ENCODE assay signal across 2 cellular contexts in the genomic region with DNA sequence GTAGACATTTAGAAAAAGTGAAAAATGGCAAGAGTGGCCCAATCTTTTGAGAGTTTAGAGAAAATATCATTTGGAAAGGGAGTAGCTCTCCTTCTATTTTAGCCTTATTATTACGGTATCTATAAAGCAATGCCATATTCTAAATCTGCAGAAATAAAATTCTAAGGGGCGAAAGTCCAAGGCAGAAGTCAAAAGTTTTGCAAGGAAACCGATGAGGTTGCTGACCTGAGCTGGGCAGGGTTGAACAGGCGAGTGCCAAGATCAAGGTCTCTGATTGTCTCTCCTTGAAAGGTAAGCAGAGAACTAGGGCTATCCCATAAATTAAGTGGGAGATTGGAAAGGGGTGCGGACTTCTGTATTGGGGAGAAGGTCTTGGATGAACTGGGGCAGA.
TF ChIP-seq lines count a peak whose summit lies in the region.

No MANE protein-coding gene starts in this region.

TF ChIP-seq in IMR-90, 13 proteins besides CTCF, POLR2A, EP300 and RAD21:
- TF ChIP-seq, protein P1, sequence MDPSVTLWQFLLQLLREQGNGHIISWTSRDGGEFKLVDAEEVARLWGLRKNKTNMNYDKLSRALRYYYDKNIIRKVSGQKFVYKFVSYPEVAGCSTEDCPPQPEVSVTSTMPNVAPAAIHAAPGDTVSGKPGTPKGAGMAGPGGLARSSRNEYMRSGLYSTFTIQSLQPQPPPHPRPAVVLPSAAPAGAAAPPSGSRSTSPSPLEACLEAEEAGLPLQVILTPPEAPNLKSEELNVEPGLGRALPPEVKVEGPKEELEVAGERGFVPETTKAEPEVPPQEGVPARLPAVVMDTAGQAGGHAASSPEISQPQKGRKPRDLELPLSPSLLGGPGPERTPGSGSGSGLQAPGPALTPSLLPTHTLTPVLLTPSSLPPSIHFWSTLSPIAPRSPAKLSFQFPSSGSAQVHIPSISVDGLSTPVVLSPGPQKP (IDR thresholded peaks at IDR 0.05; ENCODE audit: borderline replicate concordance, low read depth, low read length), result no peak
- TF ChIP-seq MAZ (IDR thresholded peaks at IDR 0.05; ENCODE audit: borderline replicate concordance, low read depth, low read length) (no peak), MXI1 (IDR thresholded peaks at IDR 0.05; ENCODE audit: borderline replicate concordance, low read depth, low read length) (no peak), NFE2L2 (IDR thresholded peaks at IDR 0.05; ENCODE audit: low read depth, low read length) (no peak), MAFK (IDR thresholded peaks at IDR 0.05; ENCODE audit: low read depth, low read length) (no peak), RFX5 (IDR thresholded peaks at IDR 0.05; ENCODE audit: low read depth, low read length) (no peak), BHLHE40 (IDR thresholded peaks at IDR 0.05; ENCODE audit: low read depth, low read length) (no peak), CHD1 (IDR thresholded peaks at IDR 0.05; ENCODE audit: low read depth, low read length) (no peak), RCOR1 (IDR thresholded peaks at IDR 0.05; ENCODE audit: insufficient replicate concordance, low read length) (no peak), CEBPB (IDR thresholded peaks at IDR 0.05; ENCODE audit: low read depth, low read length) (no peak)
- TF ChIP-seq, protein P2, sequence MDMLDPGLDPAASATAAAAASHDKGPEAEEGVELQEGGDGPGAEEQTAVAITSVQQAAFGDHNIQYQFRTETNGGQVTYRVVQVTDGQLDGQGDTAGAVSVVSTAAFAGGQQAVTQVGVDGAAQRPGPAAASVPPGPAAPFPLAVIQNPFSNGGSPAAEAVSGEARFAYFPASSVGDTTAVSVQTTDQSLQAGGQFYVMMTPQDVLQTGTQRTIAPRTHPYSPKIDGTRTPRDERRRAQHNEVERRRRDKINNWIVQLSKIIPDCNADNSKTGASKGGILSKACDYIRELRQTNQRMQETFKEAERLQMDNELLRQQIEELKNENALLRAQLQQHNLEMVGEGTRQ (IDR thresholded peaks at IDR 0.05; ENCODE audit: low read depth, low read length), result no peak
TF ChIP-seq in IMR-90: peak in this region for 0.

TF ChIP-seq in K562, 482 proteins besides CTCF, POLR2A, EP300 and RAD21:
- TF ChIP-seq ZNF592 (IDR thresholded peaks at IDR 0.05) (peak; percentile 26; the same call in 1 of the 2 replicates), GTF2E2 (tag; IDR thresholded peaks at IDR 0.05) (0 out of 2 replicates have a peak, but pooled peaks have one; percentile 22), ZNF830 (CRISPR knock-in tag; IDR thresholded peaks at IDR 0.05) (no peak), ATF7 (IDR thresholded peaks at IDR 0.05) (0 out of 2 replicates have a peak, but pooled peaks have one; percentile 1)
